21 cellular contexts compared by ENCODE assay signal in genomic region chr12:103442187-103442564, GRCh38. TPM values are rescaled to one million over a fixed set of nuclear protein-coding genes. Genes with fewer than 3 reads are reported as not detected.
DNase-seq lines count a peak whose midpoint lies in the region; ATAC-seq, FAIRE-seq and TF ChIP-seq lines count a peak whose summit lies in the region.
"Had no signal": no experiment of that assay in that cellular context is flagged by ENCODE, and none has a peak within 500 bp of the region (broad histone marks: within the 10 kb centered on the region; RNA-seq: fewer than 3 reads in every experiment).

No MANE protein-coding gene starts in this region.

- H3K4me3 Mint-ChIP-seq in activated T-cell treated with anti-CD3 and anti-CD28 coated beads, Interleukin-2, amount 50 U/mL, for 24 hours = no peak overlapping the region
- peak overlapping the region; percentile 91 for H3K4me3 Mint-ChIP-seq in activated B cell treated with CpG ODN at 0.5 μM for 24 hours
- peak overlapping the region in 6 of 10 donors; percentile 22 to 94 (median 52) for H3K4me3 Mint-ChIP-seq in naive thymus-derived CD8-positive, alpha-beta T cell
- H3K4me3 Mint-ChIP-seq: dendritic cell treated with granulocyte-macrophage colony-stimulating factor and Interleukin-4, amounts not matched to agents 40 ng/mL and 50 ng/mL, for 4 days; mesothelial cell of epicardium had no signal

- no peak for TF ChIP-seq POLR2A in GM12891 (IDR thresholded peaks at IDR 0.05; ENCODE audit: low read depth, low read length)

- POLR2A ChIA-PET in activated B cell treated with CpG ODN at 0.5 μM for 24 hours (lab: Charles Lee) = interaction anchor here (0.6 to 2.7 kb wide), 6 partner anchors 10 to 53 kb away, joined by 5 to 36 read pairs (median 10); partner anchors contain the start of gene C12orf42
- POLR2A ChIA-PET in naive thymus-derived CD8-positive, alpha-beta T cell (lab: Charles Lee) = interaction anchor here (1.3 kb wide), 1 partner anchor 50 kb away, joined by 3 read pairs; no protein-coding TSS in a partner anchor

- CTCF ChIA-PET in activated B cell treated with CpG ODN at 0.5 μM for 24 hours (lab: Charles Lee) = no interaction called here

- peak; percentile 6 for ATAC-seq in activated B cell treated with CpG ODN at 0.5 μM for 24 hours (ENCODE audit: low read depth)
- ATAC-seq in naive thymus-derived CD8-positive, alpha-beta T cell = no peak
- no peak for ATAC-seq in GM21786 (IDR thresholded peaks at IDR 0.05; ENCODE audit: unreplicated experiment)
- ATAC-seq: gastrocnemius medialis, upper lobe of right lung had no signal

- no peaks in the 10 kb centered on the region for H3K9me3 Mint-ChIP-seq in activated T-cell treated with anti-CD3 and anti-CD28 coated beads, Interleukin-2, amount 50 U/mL, for 24 hours
- H3K9me3 Mint-ChIP-seq in activated B cell treated with CpG ODN at 0.5 μM for 24 hours = peaks cover 1% of the 10 kb centered on the region
- H3K9me3 Mint-ChIP-seq in naive thymus-derived CD8-positive, alpha-beta T cell = peaks cover 0 to 7% (median 4%) of the 10 kb centered on the region in 9 donors
- H3K9me3 Mint-ChIP-seq: dendritic cell treated with granulocyte-macrophage colony-stimulating factor and Interleukin-4, amounts not matched to agents 40 ng/mL and 50 ng/mL, for 4 days had no signal

- no peaks in the 10 kb centered on the region for H3K27me3 Mint-ChIP-seq in activated T-cell treated with anti-CD3 and anti-CD28 coated beads, Interleukin-2, amount 50 U/mL, for 24 hours
- H3K27me3 Mint-ChIP-seq in activated B cell treated with CpG ODN at 0.5 μM for 24 hours = no peaks in the 10 kb centered on the region
- no peaks in the 10 kb centered on the region for H3K27me3 Mint-ChIP-seq in naive thymus-derived CD8-positive, alpha-beta T cell
- H3K27me3 Mint-ChIP-seq: dendritic cell treated with granulocyte-macrophage colony-stimulating factor and Interleukin-4, amounts not matched to agents 40 ng/mL and 50 ng/mL, for 4 days had no signal

- peaks cover 25% of the 10 kb centered on the region for H3K4me1 Mint-ChIP-seq in activated T-cell treated with anti-CD3 and anti-CD28 coated beads, Interleukin-2, amount 50 U/mL, for 24 hours (ENCODE audit: low read depth)
- H3K4me1 Mint-ChIP-seq in activated B cell treated with CpG ODN at 0.5 μM for 24 hours = peaks cover 44% of the 10 kb centered on the region
- peaks cover 4 to 36% (median 18%) of the 10 kb centered on the region in 4 donors for H3K4me1 Mint-ChIP-seq in naive thymus-derived CD8-positive, alpha-beta T cell
- H3K4me1 Mint-ChIP-seq: mesothelial cell of epicardium had no signal

- DNase-seq in activated T-cell treated with anti-CD3 and anti-CD28 coated beads, Interleukin-2, amount 50 U/mL, for 24 hours = no peak
- DNase-seq in activated T-cell treated with anti-CD3 and anti-CD28 coated beads, Interleukin-2, amount 50 U/mL, for 48 hours = no peak
- DNase-seq in GM12891 (ENCODE audit: insufficient read length, low spot score) (no peak), activated B cell treated with CpG ODN at 0.5 μM for 24 hours (no peak), COLO829 (ENCODE audit: low spot score) (no peak), NCI-H446 treated with DMSO at 0.1 percent for 48 hours (lab: John Stamatoyannopoulos, UW) (no peak)
- DNase-seq in naive thymus-derived CD8-positive, alpha-beta T cell = no peak
- DNase-seq: activated CD4-positive, alpha-beta T cell treated with anti-CD3 and anti-CD28 coated beads, Interleukin-2, amount 50 U/mL, for 48 hours; brain microvascular endothelial cell; gastrocnemius medialis; left colon; NCI-H187 treated with DMSO at 0.1 percent for 48 hours; NCI-H510A treated with DMSO at 0.1 percent for 48 hours; upper lobe of right lung had no signal

- H3K36me3 Mint-ChIP-seq in activated T-cell treated with anti-CD3 and anti-CD28 coated beads, Interleukin-2, amount 50 U/mL, for 24 hours (ENCODE audit: low read depth) = peaks cover under 1% of the 10 kb centered on the region
- peaks cover 6% of the 10 kb centered on the region for H3K36me3 Mint-ChIP-seq in activated B cell treated with CpG ODN at 0.5 μM for 24 hours (ENCODE audit: low read depth)
- peaks cover 0 to 2% (median 0%) of the 10 kb centered on the region in 3 donors for H3K36me3 Mint-ChIP-seq in naive thymus-derived CD8-positive, alpha-beta T cell
- H3K36me3 Mint-ChIP-seq: mesothelial cell of epicardium had no signal

- peak overlapping the region; percentile 91 for H3K27ac Mint-ChIP-seq in activated T-cell treated with anti-CD3 and anti-CD28 coated beads, Interleukin-2, amount 50 U/mL, for 24 hours
- peak overlapping the region; percentile 98 for H3K27ac Mint-ChIP-seq in activated B cell treated with CpG ODN at 0.5 μM for 24 hours
- peak overlapping the region; percentile 91 to 100 (median 99) for H3K27ac Mint-ChIP-seq in naive thymus-derived CD8-positive, alpha-beta T cell
- H3K27ac Mint-ChIP-seq: dendritic cell treated with granulocyte-macrophage colony-stimulating factor and Interleukin-4, amounts not matched to agents 40 ng/mL and 50 ng/mL, for 4 days; mesothelial cell of epicardium had no signal

- TF ChIP-seq CTCF in activated B cell treated with CpG ODN at 0.5 μM for 24 hours (IDR thresholded peaks at IDR 0.05) = no peak

- FAIRE-seq in GM12891 (lab: Jason Lieb, UNC) = peak; percentile 89
- FAIRE-seq: G401.6, TTC549 had no signal

- intact Hi-C loops in activated B cell treated with CpG ODN at 0.5 μM for 24 hours (cut with micrococcal nuclease) = loop anchor here (5.0 kb wide), 3 partner anchors 105 to 1505 kb away; partner anchors contain the start of gene ASCL1

TF ChIP-seq in GM12891, 5 proteins besides CTCF, POLR2A, EP300 and RAD21:
- TF ChIP-seq PAX5 (IDR thresholded peaks at IDR 0.05; ENCODE audit: insufficient read depth, low read length, severe bottlenecking) (no peak), POU2F2 (IDR thresholded peaks at IDR 0.05; ENCODE audit: low read depth, low read length) (no peak), SPI1 (IDR thresholded peaks at IDR 0.05; ENCODE audit: low read depth, low read length) (no peak), TAF1 (IDR thresholded peaks at IDR 0.05; ENCODE audit: low read depth, low read length) (no peak), POLR2AphosphoS5 (IDR thresholded peaks at IDR 0.05; ENCODE audit: low read depth, low read length) (no peak)

RNA-seq across cellular contexts. Expression of gene C12orf42, which starts 53.6 kb away (rescaled TPM):
- polyA plus RNA-seq in GM12891 (2012; ENCODE audit: low read depth, missing spikeins) = 0.51 TPM
- 15.0 and 21.0 TPM in 2 replicates for total RNA-seq in activated B cell treated with CpG ODN at 0.5 μM for 24 hours
- 10 to 100 TPM; 16.8 to 17.5 TPM for total RNA-seq in naive thymus-derived CD8-positive, alpha-beta T cell
- 1 to 10 TPM; 3.4 to 8.8 (median 7.2) TPM for polyA plus RNA-seq in naive thymus-derived CD8-positive, alpha-beta T cell
- total RNA-seq: epithelial cell of proximal tubule, gastrocnemius medialis, left colon, SJSA1, upper lobe of right lung had no signal
